Comparison of ENCODE assay signal across 9 cellular contexts in the genomic region with DNA sequence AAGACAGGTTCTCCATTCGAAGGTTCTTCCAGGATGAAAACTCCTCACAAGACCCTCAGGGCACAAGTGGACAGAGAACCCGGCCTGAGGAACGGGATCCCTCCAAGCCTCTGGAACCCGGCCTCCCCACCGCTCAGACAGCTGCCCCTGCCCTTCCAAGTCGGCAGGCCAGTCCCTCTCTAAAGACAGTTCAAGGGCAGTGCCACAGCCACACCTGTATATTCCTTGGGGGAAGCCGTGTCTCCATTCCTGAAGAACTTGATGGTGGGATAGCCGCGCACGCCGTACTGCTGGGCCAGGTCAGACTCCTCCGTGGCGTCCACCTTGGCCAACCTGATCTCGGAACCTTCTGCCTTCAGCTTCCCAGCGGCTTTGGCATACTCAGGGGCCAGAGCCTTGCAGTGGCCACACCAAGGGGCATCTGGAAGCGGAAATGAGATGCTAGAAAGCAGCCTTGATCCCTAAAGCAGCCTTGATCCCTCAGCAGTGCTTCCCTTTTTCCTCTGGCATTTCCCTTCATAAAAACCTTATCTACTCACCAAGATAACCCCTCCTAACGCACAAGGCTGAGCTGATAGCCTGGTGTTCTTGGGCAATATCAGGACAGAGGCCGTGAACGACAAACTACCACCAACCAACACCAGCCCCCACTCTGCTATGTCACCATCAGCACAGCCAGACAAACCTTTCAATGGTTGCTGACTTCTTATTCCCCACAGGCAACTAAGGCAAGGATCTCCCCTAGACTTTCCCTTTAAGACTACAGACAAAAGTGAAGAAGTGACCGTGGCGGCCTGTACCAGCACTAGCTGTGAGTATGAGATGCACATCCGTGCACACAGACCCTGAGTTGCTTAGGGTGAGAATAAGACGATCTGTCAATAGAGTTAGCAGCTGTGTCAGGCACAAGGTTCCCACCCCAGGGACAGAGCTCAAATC. TPM values are rescaled to one million over a fixed set of nuclear protein-coding genes. Genes with fewer than 3 reads are reported as not detected.
DNase-seq lines count a peak whose midpoint lies in the region; ATAC-seq, FAIRE-seq and TF ChIP-seq lines count a peak whose summit lies in the region.
"Had no signal": no experiment of that assay in that cellular context is flagged by ENCODE, and none has a peak within 500 bp of the region (broad histone marks: within the 10 kb centered on the region; RNA-seq: fewer than 3 reads in every experiment).

No MANE protein-coding gene starts in this region.

- H3K4me2 ChIP-seq in keratinocyte (ENCODE audit: control insufficient read depth, extremely low read depth, insufficient read depth, low read depth, low read length), result peak overlapping the region; percentile 98

- H3K27ac ChIP-seq in keratinocyte (ENCODE audit: control insufficient read depth, insufficient read depth, low read length) (peak overlapping the region; percentile 70), thymus (ENCODE audit: low read depth) (peak overlapping the region; percentile 95)

- ATAC-seq in activated T-helper 17 cell treated with anti-CD3 and anti-CD28 coated beads, Interleukin-2, amount 50 U/mL, for 72 hours (replicated peaks), result no peak
- ATAC-seq in HG02885 (IDR thresholded peaks at IDR 0.05; ENCODE audit: poor library complexity, unreplicated experiment), result no peak
- ATAC-seq in HG03039 (IDR thresholded peaks at IDR 0.05; ENCODE audit: unreplicated experiment), result no peak

- intact Hi-C loops in activated CD4-positive, alpha-beta T cell treated with anti-CD3 and anti-CD28 coated beads, Interleukin-2, amount 10 ng/mL, durations not matched to agents 24 days and 14 days (cut with micrococcal nuclease), result no loop called here

- peak overlapping the region; percentile 96 for H3K9ac ChIP-seq in keratinocyte (ENCODE audit: control insufficient read depth, extremely low read depth, insufficient read depth, low read length)

- dilution Hi-C loops in keratinocyte (cut with MboI; ENCODE audit: extremely low pct_ligation_motif_present, low sequenced_read_pairs), result no loop called here

- H3K4me1 ChIP-seq in keratinocyte (ENCODE audit: control insufficient read depth, extremely low read depth, insufficient read depth, low read length) (peaks cover 63% of the 10 kb centered on the region), thymus (ENCODE audit: control insufficient read depth, insufficient read depth, low read length) (peaks cover 24% of the 10 kb centered on the region)

- H3K9me3 ChIP-seq in keratinocyte (ENCODE audit: control insufficient read depth, low read depth, low read length) (no peaks in the 10 kb centered on the region), thymus (ENCODE audit: control insufficient read depth) (no peaks in the 10 kb centered on the region)

- no peaks in the 10 kb centered on the region for H3K27me3 Mint-ChIP-seq in activated CD4-positive, alpha-beta T cell treated with anti-CD3 and anti-CD28 coated beads, Interleukin-2, amount 10 ng/mL, durations not matched to agents 24 days and 14 days
- H3K27me3 Mint-ChIP-seq in activated T-helper 17 cell treated with anti-CD3 and anti-CD28 coated beads, Interleukin-2, amount 50 U/mL, for 72 hours, result no peaks in the 10 kb centered on the region

- H3K4me3 ChIP-seq in keratinocyte (ENCODE audit: control insufficient read depth in 2 of 3, extremely low read depth in 1 of 3, insufficient read depth in 2 of 3, low read depth in 1 of 3, low read length in 3 of 3), result peak overlapping the region; percentile 82 to 98 (median 96)
- H3K4me3 ChIP-seq in thymus (ENCODE audit: low read length), result peak overlapping the region; percentile 97

- FAIRE-seq in keratinocyte (lab: Jason Lieb, UNC), result no peak
- FAIRE-seq: colon had no signal

- no peak for TF ChIP-seq CTCF in keratinocyte (optimal IDR thresholded peaks at IDR 0.05 in 1 of 3, IDR thresholded peaks at IDR 0.05 in 1 of 3, conservative IDR thresholded peaks at IDR 0.05 in 1 of 3; ENCODE audit: extremely low read depth in 1 of 3, insufficient read depth in 2 of 3, low read length in 3 of 3)

- H3K9me1 ChIP-seq in keratinocyte (ENCODE audit: control insufficient read depth, extremely low read depth, insufficient read depth, low read length), result peaks cover 4% of the 10 kb centered on the region

- 74% methylated on average over 23 of the region's 23 CpGs for WGBS in thymus

- H3K27ac Mint-ChIP-seq in activated CD4-positive, alpha-beta T cell treated with anti-CD3 and anti-CD28 coated beads, Interleukin-2, amount 10 ng/mL, durations not matched to agents 24 days and 14 days, result peak overlapping the region; percentile 88
- peak overlapping the region; percentile 86 for H3K27ac Mint-ChIP-seq in activated T-helper 17 cell treated with anti-CD3 and anti-CD28 coated beads, Interleukin-2, amount 50 U/mL, for 72 hours

- peaks cover 59% of the 10 kb centered on the region for H3K36me3 Mint-ChIP-seq in activated CD4-positive, alpha-beta T cell treated with anti-CD3 and anti-CD28 coated beads, Interleukin-2, amount 10 ng/mL, durations not matched to agents 24 days and 14 days (ENCODE audit: low read depth)
- H3K36me3 Mint-ChIP-seq in activated T-helper 17 cell treated with anti-CD3 and anti-CD28 coated beads, Interleukin-2, amount 50 U/mL, for 72 hours (ENCODE audit: low read depth), result peaks cover 95% of the 10 kb centered on the region

- DNase-seq in activated CD4-positive, alpha-beta T cell treated with anti-CD3 and anti-CD28 coated beads, Interleukin-2, amount 10 ng/mL, durations not matched to agents 24 days and 14 days, result peak; percentile 59
- no peak for DNase-seq in activated CD4-positive, alpha-beta T cell treated with anti-CD3 and anti-CD28 coated beads for 1 hour
- DNase-seq in keratinocyte (ENCODE audit: low read depth, low spot score) (no peak), NCI-H510A (lab: John Stamatoyannopoulos, UW) (no peak)

- H3K4me1 Mint-ChIP-seq in activated CD4-positive, alpha-beta T cell treated with anti-CD3 and anti-CD28 coated beads, Interleukin-2, amount 10 ng/mL, durations not matched to agents 24 days and 14 days, result peaks cover 43% of the 10 kb centered on the region
- H3K4me1 Mint-ChIP-seq in activated T-helper 17 cell treated with anti-CD3 and anti-CD28 coated beads, Interleukin-2, amount 50 U/mL, for 72 hours, result peaks cover 18% of the 10 kb centered on the region

- H3K27me3 ChIP-seq in keratinocyte (ENCODE audit: control insufficient read depth, extremely low read depth, insufficient read depth, low read length) (no peaks in the 10 kb centered on the region), thymus (ENCODE audit: control insufficient read depth, insufficient read depth) (no peaks in the 10 kb centered on the region)

- H2AFZ ChIP-seq in keratinocyte (ENCODE audit: control insufficient read depth, low read length), result no peak overlapping the region

- H3K79me2 ChIP-seq in keratinocyte (ENCODE audit: control insufficient read depth, insufficient read depth, low read length), result peaks cover 85% of the 10 kb centered on the region

- H4K20me1 ChIP-seq in keratinocyte (ENCODE audit: control insufficient read depth, extremely low read depth, insufficient read depth, low read length), result peaks cover 21% of the 10 kb centered on the region

- H3K9me3 Mint-ChIP-seq in activated CD4-positive, alpha-beta T cell treated with anti-CD3 and anti-CD28 coated beads, Interleukin-2, amount 10 ng/mL, durations not matched to agents 24 days and 14 days, result no peaks in the 10 kb centered on the region
- no peaks in the 10 kb centered on the region for H3K9me3 Mint-ChIP-seq in activated T-helper 17 cell treated with anti-CD3 and anti-CD28 coated beads, Interleukin-2, amount 50 U/mL, for 72 hours

- peaks cover 26 to 46% of the 10 kb centered on the region in 2 experiments for H3K36me3 ChIP-seq in keratinocyte (ENCODE audit: control insufficient read depth in 2 of 2, extremely low read depth in 1 of 2, insufficient read depth in 2 of 2, low read length in 2 of 2)
- H3K36me3 ChIP-seq in thymus (ENCODE audit: control insufficient read depth, insufficient read depth), result peaks cover 40% of the 10 kb centered on the region

- peak overlapping the region; percentile 92 for H3K4me3 Mint-ChIP-seq in activated CD4-positive, alpha-beta T cell treated with anti-CD3 and anti-CD28 coated beads, Interleukin-2, amount 10 ng/mL, durations not matched to agents 24 days and 14 days
- H3K4me3 Mint-ChIP-seq in activated T-helper 17 cell treated with anti-CD3 and anti-CD28 coated beads, Interleukin-2, amount 50 U/mL, for 72 hours, result peak overlapping the region; percentile 92

RNA-seq across cellular contexts. Expression of gene P4HB, which starts 1.1 kb away (rescaled TPM):
- 458 and 507 TPM in 2 replicates for total RNA-seq in activated CD4-positive, alpha-beta T cell treated with anti-CD3 and anti-CD28 coated beads, Interleukin-2, amount 10 ng/mL, durations not matched to agents 24 days and 14 days
- total RNA-seq in activated T-helper 17 cell treated with anti-CD3 and anti-CD28 coated beads, Interleukin-2, amount 50 U/mL, for 72 hours, result 100 to 1,000 TPM; 506 to 602 TPM
- polyA plus RNA-seq in keratinocyte (75.2 to 149 TPM (median 110 TPM) in 3 replicates), thymus (219 TPM)
- polyA plus RNA-seq in keratinocyte (2011; ENCODE audit: low read depth), result 1,303 TPM
- 161 and 187 TPM in 2 replicates for polyA plus RNA-seq in keratinocyte (2011; cell fraction: cytosol; rRNA removed)
- polyA plus RNA-seq in keratinocyte (2011; cell fraction: nucleus; rRNA removed), result 310 and 353 TPM in 2 replicates
- polyA plus RNA-seq in keratinocyte (2012; ENCODE audit: low replicate concordance), result 589 and 687 TPM in 2 replicates
- 110 to 568 TPM (median 110 TPM) in 3 replicates for polyA minus RNA-seq in keratinocyte
- polyA minus RNA-seq in keratinocyte (2011; cell fraction: cytosol; rRNA and poly(A)+ RNA removed), result 263 TPM
- 229 and 341 TPM in 2 replicates for polyA minus RNA-seq in keratinocyte (2011; cell fraction: nucleus; rRNA and poly(A)+ RNA removed)

RNA-seq across cellular contexts. Expression of gene ARHGDIA, which starts 11.9 kb away (rescaled TPM):
- total RNA-seq in activated CD4-positive, alpha-beta T cell treated with anti-CD3 and anti-CD28 coated beads, Interleukin-2, amount 10 ng/mL, durations not matched to agents 24 days and 14 days, result 697 and 714 TPM in 2 replicates
- total RNA-seq in activated T-helper 17 cell treated with anti-CD3 and anti-CD28 coated beads, Interleukin-2, amount 50 U/mL, for 72 hours, result 100 to 1,000 TPM; 384 to 814 TPM
- polyA plus RNA-seq in keratinocyte, result 51.7 to 280 TPM (median 65.7 TPM) in 3 replicates
- polyA plus RNA-seq in keratinocyte (2011; ENCODE audit: low read depth), result 177 TPM
- 79.2 and 173 TPM in 2 replicates for polyA plus RNA-seq in keratinocyte (2011; cell fraction: cytosol; rRNA removed)
- 192 and 235 TPM in 2 replicates for polyA plus RNA-seq in keratinocyte (2011; cell fraction: nucleus; rRNA removed)
- polyA plus RNA-seq in keratinocyte (2012; ENCODE audit: low replicate concordance), result 180 and 708 TPM in 2 replicates
- polyA minus RNA-seq in keratinocyte, result 26.6 to 165 TPM (median 38.6 TPM) in 3 replicates
- polyA minus RNA-seq in keratinocyte (2011; cell fraction: cytosol; rRNA and poly(A)+ RNA removed), result 263 TPM
- 52.4 and 54.8 TPM in 2 replicates for polyA minus RNA-seq in keratinocyte (2011; cell fraction: nucleus; rRNA and poly(A)+ RNA removed)
- polyA plus RNA-seq in thymus, result 189 TPM

RNA-seq across cellular contexts. Expression of gene PPP1R27, which starts 24.4 kb away (rescaled TPM):
- total RNA-seq in activated CD4-positive, alpha-beta T cell treated with anti-CD3 and anti-CD28 coated beads, Interleukin-2, amount 10 ng/mL, durations not matched to agents 24 days and 14 days, result not detected in 2 replicates
- not detected for total RNA-seq in activated T-helper 17 cell treated with anti-CD3 and anti-CD28 coated beads, Interleukin-2, amount 50 U/mL, for 72 hours
- 0.12 to 0.99 TPM in 2 of 3 replicates, not detected in the other for polyA plus RNA-seq in keratinocyte
- not detected for polyA plus RNA-seq in keratinocyte (2011; ENCODE audit: low read depth)
- 0.10 and 0.11 TPM in 2 replicates for polyA plus RNA-seq in keratinocyte (2011; cell fraction: cytosol; rRNA removed)
- polyA plus RNA-seq in keratinocyte (2011; cell fraction: nucleus; rRNA removed), result 1.2 and 1.3 TPM in 2 replicates
- 0.15 and 1.3 TPM in 2 replicates for polyA plus RNA-seq in keratinocyte (2012; ENCODE audit: low replicate concordance)
- not detected in 3 replicates for polyA minus RNA-seq in keratinocyte
- not detected for polyA minus RNA-seq in keratinocyte (2011; cell fraction: cytosol; rRNA and poly(A)+ RNA removed)
- not detected in 2 replicates for polyA minus RNA-seq in keratinocyte (2011; cell fraction: nucleus; rRNA and poly(A)+ RNA removed)
- 0.94 TPM for polyA plus RNA-seq in thymus

RNA-seq across cellular contexts. Expression of gene MCRIP1, which starts 26.1 kb away (rescaled TPM):
- 46.7 and 51.9 TPM in 2 replicates for total RNA-seq in activated CD4-positive, alpha-beta T cell treated with anti-CD3 and anti-CD28 coated beads, Interleukin-2, amount 10 ng/mL, durations not matched to agents 24 days and 14 days
- total RNA-seq in activated T-helper 17 cell treated with anti-CD3 and anti-CD28 coated beads, Interleukin-2, amount 50 U/mL, for 72 hours, result 10 to 100 TPM; 45.7 to 94.4 TPM
- polyA plus RNA-seq in keratinocyte, result 17.7 to 29.1 TPM (median 24.4 TPM) in 3 replicates
- 7.5 TPM for polyA plus RNA-seq in keratinocyte (2011; ENCODE audit: low read depth)
- polyA plus RNA-seq in keratinocyte (2011; cell fraction: cytosol; rRNA removed), result 17.8 and 50.3 TPM in 2 replicates
- 15.8 and 23.8 TPM in 2 replicates for polyA plus RNA-seq in keratinocyte (2011; cell fraction: nucleus; rRNA removed)
- polyA plus RNA-seq in keratinocyte (2012; ENCODE audit: low replicate concordance), result 16.7 and 30.2 TPM in 2 replicates
- polyA minus RNA-seq in keratinocyte, result 6.3 to 11.4 TPM (median 7.9 TPM) in 3 replicates
- polyA minus RNA-seq in keratinocyte (2011; cell fraction: cytosol; rRNA and poly(A)+ RNA removed), result 41.6 TPM
- polyA minus RNA-seq in keratinocyte (2011; cell fraction: nucleus; rRNA and poly(A)+ RNA removed), result 4.5 and 5.0 TPM in 2 replicates
- polyA plus RNA-seq in thymus, result 120 TPM

RNA-seq across cellular contexts. Expression of gene ALYREF, which starts 32.1 kb away (rescaled TPM):
- 254 and 264 TPM in 2 replicates for total RNA-seq in activated CD4-positive, alpha-beta T cell treated with anti-CD3 and anti-CD28 coated beads, Interleukin-2, amount 10 ng/mL, durations not matched to agents 24 days and 14 days
- total RNA-seq in activated T-helper 17 cell treated with anti-CD3 and anti-CD28 coated beads, Interleukin-2, amount 50 U/mL, for 72 hours, result 100 to 1,000 TPM; 103 to 251 TPM
- 49.6 to 84.5 TPM (median 68.3 TPM) in 3 replicates for polyA plus RNA-seq in keratinocyte
- 145 TPM for polyA plus RNA-seq in keratinocyte (2011; ENCODE audit: low read depth)
- 34.4 and 52.0 TPM in 2 replicates for polyA plus RNA-seq in keratinocyte (2011; cell fraction: cytosol; rRNA removed)
- 35.9 and 36.9 TPM in 2 replicates for polyA plus RNA-seq in keratinocyte (2011; cell fraction: nucleus; rRNA removed)
- 42.7 and 84.5 TPM in 2 replicates for polyA plus RNA-seq in keratinocyte (2012; ENCODE audit: low replicate concordance)
- 52.5 to 62.2 TPM (median 53.3 TPM) in 3 replicates for polyA minus RNA-seq in keratinocyte
- polyA minus RNA-seq in keratinocyte (2011; cell fraction: cytosol; rRNA and poly(A)+ RNA removed), result 71.4 TPM
- 12.3 and 16.3 TPM in 2 replicates for polyA minus RNA-seq in keratinocyte (2011; cell fraction: nucleus; rRNA and poly(A)+ RNA removed)
- 42.9 TPM for polyA plus RNA-seq in thymus
